Comparison of ENCODE assay signal across 1 cellular context in the genomic region with DNA sequence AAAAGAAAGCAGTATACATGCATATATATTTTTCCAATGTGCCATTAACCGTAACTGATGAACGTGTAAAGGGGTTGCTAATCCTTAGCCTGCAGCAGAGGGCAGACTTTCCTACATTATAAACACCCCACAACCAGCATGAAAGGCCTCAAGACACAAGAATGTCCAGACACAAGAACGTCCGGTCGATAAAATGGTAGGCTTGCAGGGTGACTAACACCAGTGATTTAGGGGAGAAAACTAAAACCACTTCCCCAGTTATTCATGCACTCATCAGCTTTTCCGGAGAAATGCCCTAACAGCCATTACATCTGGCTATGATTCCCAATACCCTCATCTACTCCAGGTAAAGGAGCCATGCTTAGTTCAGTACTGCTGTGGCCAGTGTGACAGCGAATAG.
TF ChIP-seq lines count a peak whose summit lies in the region.

No MANE protein-coding gene starts in this region.

TF ChIP-seq in H1, 55 proteins besides CTCF, POLR2A, EP300 and RAD21 (continued from another document):
- TF ChIP-seq TEAD4 (IDR thresholded peaks at IDR 0.05; ENCODE audit: low read depth, low read length), result no peak
- TF ChIP-seq RBBP5 (IDR thresholded peaks at IDR 0.05; ENCODE audit: borderline replicate concordance, low read depth, low read length), result no peak
- TF ChIP-seq, protein P1, sequence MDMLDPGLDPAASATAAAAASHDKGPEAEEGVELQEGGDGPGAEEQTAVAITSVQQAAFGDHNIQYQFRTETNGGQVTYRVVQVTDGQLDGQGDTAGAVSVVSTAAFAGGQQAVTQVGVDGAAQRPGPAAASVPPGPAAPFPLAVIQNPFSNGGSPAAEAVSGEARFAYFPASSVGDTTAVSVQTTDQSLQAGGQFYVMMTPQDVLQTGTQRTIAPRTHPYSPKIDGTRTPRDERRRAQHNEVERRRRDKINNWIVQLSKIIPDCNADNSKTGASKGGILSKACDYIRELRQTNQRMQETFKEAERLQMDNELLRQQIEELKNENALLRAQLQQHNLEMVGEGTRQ (IDR thresholded peaks at IDR 0.05; ENCODE audit: low read length), result no peak
- TF ChIP-seq CEBPB (IDR thresholded peaks at IDR 0.05; ENCODE audit: low read depth, low read length), result no peak
- TF ChIP-seq YY1 (IDR thresholded peaks at IDR 0.05; ENCODE audit: low read depth, low read length), result no peak
- TF ChIP-seq CREB1 (IDR thresholded peaks at IDR 0.05), result no peak
- no peak for TF ChIP-seq TCF12 (IDR thresholded peaks at IDR 0.05; ENCODE audit: low read depth, low read length)
- no peak for TF ChIP-seq EZH2 (IDR thresholded peaks at IDR 0.05; ENCODE audit: low read depth, low read length, severe bottlenecking)
- TF ChIP-seq RNF2 (IDR thresholded peaks at IDR 0.05; ENCODE audit: borderline replicate concordance, low read depth, low read length, missing control alignments, poor library complexity, severe bottlenecking), result no peak
- TF ChIP-seq CBX5 (IDR thresholded peaks at IDR 0.05; ENCODE audit: low read depth, low read length), result no peak
- TF ChIP-seq RFX5 (IDR thresholded peaks at IDR 0.05; ENCODE audit: borderline replicate concordance, low read depth, low read length), result no peak
- no peak for TF ChIP-seq PHF8 (conservative IDR thresholded peaks at IDR 0.05; ENCODE audit: low read depth, low read length)
- TF ChIP-seq, protein P2, sequence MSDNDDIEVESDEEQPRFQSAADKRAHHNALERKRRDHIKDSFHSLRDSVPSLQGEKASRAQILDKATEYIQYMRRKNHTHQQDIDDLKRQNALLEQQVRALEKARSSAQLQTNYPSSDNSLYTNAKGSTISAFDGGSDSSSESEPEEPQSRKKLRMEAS (IDR thresholded peaks at IDR 0.05), result no peak
- TF ChIP-seq SP4 (IDR thresholded peaks at IDR 0.05; ENCODE audit: low read length), result no peak
- no peak for TF ChIP-seq KDM5A (IDR thresholded peaks at IDR 0.05; ENCODE audit: low read length)
- no peak for TF ChIP-seq CHD1 (IDR thresholded peaks at IDR 0.05; ENCODE audit: low read depth, low read length)
